Comparison of ENCODE assay signal across 9 cellular contexts in genomic region chr6:107866606-107867301, GRCh38. TPM values are rescaled to one million over a fixed set of nuclear protein-coding genes. Genes with fewer than 3 reads are reported as not detected.
DNase-seq lines count a peak whose midpoint lies in the region; ATAC-seq and TF ChIP-seq lines count a peak whose summit lies in the region.
"Had no signal": no experiment of that assay in that cellular context is flagged by ENCODE, and none has a peak within 500 bp of the region (broad histone marks: within the 10 kb centered on the region; RNA-seq: fewer than 3 reads in every experiment).

No MANE protein-coding gene starts in this region.

- H3K27ac ChIP-seq in stomach, result no peak overlapping the region

- ATAC-seq in GM19328 (IDR thresholded peaks at IDR 0.05; ENCODE audit: unreplicated experiment), result no peak

- peak in 1 of 7 experiments; percentile 35 for TF ChIP-seq CTCF in stomach (IDR thresholded peaks at IDR 0.05)

- DNase-seq in A172 (ENCODE audit: low spot score) (peak; percentile 14), DMS53 (lab: John Stamatoyannopoulos, UW) (peak; percentile 52), NCI-H128 (lab: John Stamatoyannopoulos, UW; ENCODE audit: unreplicated experiment) (peak; percentile 4), adipocyte (ENCODE audit: low read depth) (peak; percentile 63), kidney tubule cell (ENCODE audit: low spot score) (peak; percentile 48), stomach (no peak)
- no peak for DNase-seq in activated effector memory CD4-positive, alpha-beta T cell treated with anti-CD3 and anti-CD28 coated beads, Interleukin-2, amount 50 U/mL, for 16 hours

- no peak for TF ChIP-seq POLR2A in stomach (IDR thresholded peaks at IDR 0.05)

- intact Hi-C loops in stomach (cut with DNase I; ENCODE audit: low total_unique reads), result no loop called here

- no peak for TF ChIP-seq EP300 in stomach (IDR thresholded peaks at IDR 0.05)

- 42 to 47% (median 45%) methylated on average over 11 of the region's 11 CpGs for WGBS in stomach, 5 donors

- H3K9me3 ChIP-seq in adipocyte (ENCODE audit: control insufficient read depth, low read length) (no peaks in the 10 kb centered on the region), stomach (no peaks in the 10 kb centered on the region)

- H3K9ac ChIP-seq in adipocyte (ENCODE audit: low read length), result no peak overlapping the region

- peaks cover 30% of the 10 kb centered on the region for H3K36me3 ChIP-seq in adipocyte (ENCODE audit: control insufficient read depth, insufficient read depth, low read length, severe bottlenecking)
- peaks cover 0 to 33% (median 30%) of the 10 kb centered on the region in 4 donors for H3K36me3 ChIP-seq in stomach

- H3K27me3 ChIP-seq in adipocyte (replicated peaks; ENCODE audit: control insufficient read depth, insufficient read depth, low read length) (no peaks in the 10 kb centered on the region), stomach (no peaks in the 10 kb centered on the region)

- H3K4me1 ChIP-seq in adipocyte (ENCODE audit: control insufficient read depth, insufficient read depth, low read length), result peaks cover 13% of the 10 kb centered on the region
- H3K4me1 ChIP-seq in stomach, result peaks cover 0 to 11% (median 0%) of the 10 kb centered on the region in 4 donors

- H3K4me3 ChIP-seq in adipocyte (ENCODE audit: low read length), result no peak overlapping the region
- no peak overlapping the region for H3K4me3 ChIP-seq in stomach

RNA-seq across cellular contexts. Expression of gene SCML4, which starts 42.6 kb away (rescaled TPM):
- not detected in 2 replicates for total RNA-seq in A172 (2014; rRNA removed; shearing (Covaris generic))
- 10 to 100 TPM in 2 of 5 donors, 1 to 10 TPM in 2, not detected in 1; 3.1 to 11.6 (median 7.4) TPM for total RNA-seq in stomach
- polyA plus RNA-seq in stomach, result 1 to 10 TPM in 1 of 3 donors, under 1 TPM in 2; 0.44 to 1.1 (median 0.55) TPM
- total RNA-seq: glomerular endothelial cell had no signal

Comparison
In these comparisons a context has a peak if more than half of its experiments do, and no peak if none do; other contexts are left out.
1. DNase-seq: peak in A172 (single experiment), DMS53 (single experiment), NCI-H128 (single experiment), adipocyte (single experiment) and kidney tubule cell (single experiment); none in stomach (single experiment) and activated effector memory CD4-positive, alpha-beta T cell treated with anti-CD3 and anti-CD28 coated beads, Interleukin-2, amount 50 U/mL, for 16 hours (single experiment).